In the genomic region with DNA sequence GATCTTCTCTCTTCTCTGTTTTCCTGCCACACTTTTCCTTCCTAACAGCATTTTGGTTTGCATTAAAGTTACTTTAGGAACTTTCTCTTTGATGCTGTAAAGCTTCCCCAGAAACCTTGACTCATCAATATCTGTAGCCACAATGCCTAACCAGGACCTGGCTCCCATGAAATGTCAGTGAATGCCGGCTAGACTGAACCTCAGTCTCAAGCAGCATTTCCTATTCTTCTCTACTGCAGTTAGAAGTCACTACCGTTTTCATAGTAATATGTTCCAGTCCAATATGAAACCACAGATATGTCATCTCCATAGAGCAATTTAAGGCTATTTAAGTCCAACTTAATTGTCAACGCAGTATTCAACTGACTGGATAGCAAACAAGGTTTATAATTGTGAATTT, we compare ENCODE assay signal across 19 cellular contexts.
"Had no signal": no experiment of that assay in that cellular context is flagged by ENCODE, and none has a peak within 500 bp of the region (broad histone marks: within the 10 kb centered on the region; RNA-seq: fewer than 3 reads in every experiment).

No MANE protein-coding gene starts in this region.

- DNase-seq: activated CD4-positive, alpha-beta T cell treated with anti-CD3 and anti-CD28 coated beads, Interleukin-2, amount 10 ng/mL, durations not matched to agents 24 days and 14 days; activated effector memory CD4-positive, alpha-beta T cell treated with anti-CD3 and anti-CD28 coated beads, Interleukin-2, amount 50 U/mL, for 16 hours; anterior cingulate cortex; foreskin melanocyte; head of caudate nucleus; left cardiac atrium; lower lobe of right lung; posterior cingulate gyrus; small intestine; T-cell; T1000; upper lobe of left lung had no signal

- H3K27ac ChIP-seq: cardiac muscle cell, lower lobe of right lung, right atrium auricular region, suprapubic skin, upper lobe of left lung had no signal

- H3K27me3 Mint-ChIP-seq: activated CD4-positive, alpha-beta T cell treated with anti-CD3 and anti-CD28 coated beads, Interleukin-2, amount 10 ng/mL, durations not matched to agents 24 days and 14 days; T-cell had no signal

- H3K4me1 ChIP-seq: lower lobe of right lung, right atrium auricular region, suprapubic skin, upper lobe of left lung had no signal

- ATAC-seq: left cardiac atrium, lower lobe of right lung, T-cell had no signal

- FAIRE-seq: colon, endothelial cell of umbilical vein had no signal

- H3K27ac Mint-ChIP-seq: activated CD4-positive, alpha-beta T cell treated with anti-CD3 and anti-CD28 coated beads, Interleukin-2, amount 10 ng/mL, durations not matched to agents 24 days and 14 days; activated naive CD4-positive, alpha-beta T cell treated with anti-CD3 and anti-CD28 coated beads, Interleukin-2, amount 50 U/mL, for 72 hours; mesothelial cell of epicardium; T-cell had no signal

- H3K27me3 ChIP-seq: cardiac muscle cell, right atrium auricular region, suprapubic skin, upper lobe of left lung had no signal

- H3K9me3 ChIP-seq: lower lobe of right lung, right atrium auricular region, suprapubic skin, upper lobe of left lung had no signal

- H3K4me3 Mint-ChIP-seq: activated CD4-positive, alpha-beta T cell treated with anti-CD3 and anti-CD28 coated beads, Interleukin-2, amount 10 ng/mL, durations not matched to agents 24 days and 14 days; mesothelial cell of epicardium; T-cell had no signal

- H3K4me3 ChIP-seq: cardiac muscle cell, lower lobe of right lung, right atrium auricular region, suprapubic skin, upper lobe of left lung had no signal

- H3K4me1 Mint-ChIP-seq: mesothelial cell of epicardium had no signal

- H3K9me3 Mint-ChIP-seq: activated CD4-positive, alpha-beta T cell treated with anti-CD3 and anti-CD28 coated beads, Interleukin-2, amount 10 ng/mL, durations not matched to agents 24 days and 14 days; activated naive CD4-positive, alpha-beta T cell treated with anti-CD3 and anti-CD28 coated beads, Interleukin-2, amount 50 U/mL, for 72 hours; T-cell had no signal
